In genomic region chr19:32404213-32404938, GRCh38 we compare ENCODE assay signal across 8 cellular contexts. TPM values are rescaled to one million over a fixed set of nuclear protein-coding genes. Genes with fewer than 3 reads are reported as not detected.
A peak's percentile ranks its signal among the peaks of the same experiment; 100 is the strongest.
DNase-seq lines count a peak whose midpoint lies in the region; ATAC-seq, FAIRE-seq and TF ChIP-seq lines count a peak whose summit lies in the region.

No MANE protein-coding gene starts in this region.

- FAIRE-seq in urothelium cell line (lab: Jason Lieb, UNC): no peak

- TF ChIP-seq CTCF in GM12875 (IDR thresholded peaks at IDR 0.05; ENCODE audit: borderline replicate concordance, insufficient read depth, low read depth, low read length) (no peak), RWPE2 (IDR thresholded peaks at IDR 0.05; ENCODE audit: poor library complexity, severe bottlenecking) (no peak), epithelial cell of proximal tubule (conservative IDR thresholded peaks at IDR 0.05; ENCODE audit: low read depth, low read length) (no peak), progenitor cell of endocrine pancreas (IDR thresholded peaks at IDR 0.05; ENCODE audit: unreplicated experiment) (no peak)

- no peaks in the 10 kb centered on the region for H3K27me3 ChIP-seq in RWPE2 (ENCODE audit: insufficient read depth, poor library complexity, severe bottlenecking)

- peaks cover 13% of the 10 kb centered on the region for H3K4me1 ChIP-seq in RWPE2 (ENCODE audit: insufficient read depth, poor library complexity, severe bottlenecking)

- peak overlapping the region; percentile 68 for H3K27ac ChIP-seq in RWPE2 (ENCODE audit: poor library complexity, severe bottlenecking)

- no peak for ATAC-seq in RWPE2 (ENCODE audit: low read depth)
- ATAC-seq in GM21528 (IDR thresholded peaks at IDR 0.05; ENCODE audit: low FRiP score, unreplicated experiment): no peak
- ATAC-seq in HG02973 (IDR thresholded peaks at IDR 0.05; ENCODE audit: unreplicated experiment): no peak

- peaks cover 7% of the 10 kb centered on the region for H3K36me3 ChIP-seq in RWPE2 (ENCODE audit: low read depth)

- peaks cover 48% of the 10 kb centered on the region for H3K4me1 Mint-ChIP-seq in progenitor cell of endocrine pancreas (ENCODE audit: low read depth)

- H3K27ac Mint-ChIP-seq in progenitor cell of endocrine pancreas: peak overlapping the region; percentile 97

- H3K27me3 Mint-ChIP-seq in progenitor cell of endocrine pancreas: no peaks in the 10 kb centered on the region

- peaks cover 8% of the 10 kb centered on the region for H3K36me3 Mint-ChIP-seq in progenitor cell of endocrine pancreas (ENCODE audit: insufficient read depth)

- DNase-seq in RWPE2 (ENCODE audit: low spot score): no peak
- no peak for DNase-seq in epithelial cell of proximal tubule (ENCODE audit: low read depth)
- DNase-seq in progenitor cell of endocrine pancreas (ENCODE audit: low spot score, unreplicated experiment): no peak
- DNase-seq in activated CD8-positive, alpha-beta memory T cell treated with anti-CD3 and anti-CD28 coated beads, Interleukin-2, amount 50 U/mL, for 48 hours: no peak
- no peak for DNase-seq in urothelium cell line (ENCODE audit: low spot score)

- H3K4me3 ChIP-seq in GM12875 (ENCODE audit: low read depth, low read length): peak overlapping the region; percentile 68
- H3K4me3 ChIP-seq in RWPE2 (ENCODE audit: severe bottlenecking): peak overlapping the region; percentile 91
- peak overlapping the region; percentile 84 for H3K4me3 ChIP-seq in epithelial cell of proximal tubule (ENCODE audit: low read depth, low read length)

- no peaks in the 10 kb centered on the region for H3K9me3 ChIP-seq in RWPE2 (ENCODE audit: severe bottlenecking)

- peak overlapping the region; percentile 84 for H3K4me3 Mint-ChIP-seq in progenitor cell of endocrine pancreas (ENCODE audit: low read depth)

- no peaks in the 10 kb centered on the region for H3K9me3 Mint-ChIP-seq in progenitor cell of endocrine pancreas (ENCODE audit: low read depth)

RNA-seq across cellular contexts. Expression of gene DPY19L3, which starts 1.2 kb away (rescaled TPM):
- total RNA-seq in epithelial cell of proximal tubule (13.8 and 14.0 TPM in 2 replicates), progenitor cell of endocrine pancreas (205 and 213 TPM in 2 replicates)

RNA-seq across cellular contexts. Expression of gene ZNF507, which starts 59.0 kb away (rescaled TPM):
- total RNA-seq in epithelial cell of proximal tubule: 5.1 and 7.6 TPM in 2 replicates
- 42.3 and 43.2 TPM in 2 replicates for total RNA-seq in progenitor cell of endocrine pancreas

Comparison
In these comparisons a context has a peak if more than half of its experiments do, and no peak if none do; other contexts are left out.
1. RNA of gene DPY19L3, which starts 1.2 kb away (total RNA-seq): 205 to 213 TPM in progenitor cell of endocrine pancreas; 13.8 to 14.0 TPM in epithelial cell of proximal tubule; every median in the first group is over 10 times any median in the second.
2. Peak in every context shown above with its lines, with median percentiles within 50 percentile points of each other: H3K4me3 ChIP-seq.